In the genomic region with DNA sequence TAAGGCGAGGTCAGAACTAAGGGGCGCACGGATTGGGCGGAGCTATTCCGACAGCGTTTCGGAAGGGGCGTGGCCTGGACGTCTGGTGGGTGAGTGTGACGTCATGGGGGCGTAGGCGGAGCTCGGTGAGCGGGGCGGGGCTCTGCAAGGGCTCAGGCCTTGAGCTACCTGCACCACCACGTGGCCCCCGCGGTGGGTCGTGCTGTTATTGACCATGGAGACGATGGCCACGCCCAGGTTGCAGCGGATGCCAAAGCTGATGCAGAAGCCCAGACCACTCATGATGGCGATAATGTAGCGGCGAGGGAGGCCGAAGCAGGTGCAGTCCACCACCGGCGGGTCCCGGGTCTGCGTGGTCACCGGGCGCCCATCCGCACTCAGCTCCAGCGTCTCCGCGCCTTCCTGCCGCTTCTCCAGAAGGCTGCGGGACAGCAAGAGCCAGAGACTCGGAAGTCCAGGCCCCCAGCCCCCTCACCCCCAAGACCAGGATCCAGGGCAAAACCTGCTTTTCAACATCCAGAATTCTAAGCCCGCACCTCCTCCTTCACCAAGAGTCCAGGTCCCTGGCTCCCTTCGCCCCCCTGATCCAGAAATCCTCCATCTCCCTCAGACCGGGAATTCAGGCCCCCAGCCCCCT, we compare ENCODE assay signal across 9 cellular contexts. TPM values are rescaled to one million over a fixed set of nuclear protein-coding genes. Genes with fewer than 3 reads are reported as not detected.
DNase-seq lines count a peak whose midpoint lies in the region; ATAC-seq, FAIRE-seq and TF ChIP-seq lines count a peak whose summit lies in the region.
"Had no signal": no experiment of that assay in that cellular context is flagged by ENCODE, and none has a peak within 500 bp of the region (broad histone marks: within the 10 kb centered on the region; RNA-seq: fewer than 3 reads in every experiment).

No MANE protein-coding gene starts in this region.

- no peaks in the 10 kb centered on the region for H3K9me3 Mint-ChIP-seq in type B pancreatic cell

- H3K4me1 Mint-ChIP-seq in type B pancreatic cell (ENCODE audit: unreplicated experiment), result peaks cover 6% of the 10 kb centered on the region

- no peaks in the 10 kb centered on the region for H3K36me3 Mint-ChIP-seq in type B pancreatic cell

- WGBS in H1 (ENCODE audit: extremely low coverage in 1 of 2, insufficient coverage in 1 of 2, insufficient read length in 1 of 2, insufficient replicate concordance in 2 of 2, low coverage in 1 of 2, low lambda C conversion rate in 2 of 2, missing lambda C conversion rate in 1 of 2), 2 experiments, result 14% methylated on average over 39 of the region's 42 CpGs; no CpG with 5 or more reads in 1 of the 2 experiments

- TF ChIP-seq CTCF in H1 (IDR thresholded peaks at IDR 0.05; ENCODE audit: control extremely low read depth in 1 of 3, insufficient read depth in 1 of 3, low read depth in 1 of 3, low read length in 3 of 3) (no peak), type B pancreatic cell (conservative IDR thresholded peaks at IDR 0.05) (no peak)

- H3K18ac ChIP-seq in H1 (ENCODE audit: extremely low read depth, low read length), result no peak overlapping the region

- no peaks in the 10 kb centered on the region for H3K79me2 ChIP-seq in H1 (ENCODE audit: control insufficient read depth in 1 of 2, insufficient read depth in 2 of 2, low read length in 2 of 2)

- no peak overlapping the region for H2AK5ac ChIP-seq in H1 (ENCODE audit: low read depth, low read length)

- H3K27me3 Mint-ChIP-seq in type B pancreatic cell, result peaks cover 93% of the 10 kb centered on the region

- in situ Hi-C loops in HAP-1 (cut with MboI; ENCODE audit: low sequenced_read_pairs), result no loop called here

- no peak overlapping the region for H2BK120ac ChIP-seq in H1 (replicated peaks; ENCODE audit: low read depth, low read length)

- no peak overlapping the region for H3K27ac ChIP-seq in H1 (ENCODE audit: low read depth, low read length)

- no peaks in the 10 kb centered on the region for H4K20me1 ChIP-seq in H1 (replicated peaks in 1 of 2; ENCODE audit: control insufficient read depth in 1 of 2, insufficient read depth in 2 of 2, low read length in 2 of 2)

- no peak overlapping the region for H3K9ac ChIP-seq in H1 (replicated peaks in 1 of 4; ENCODE audit: extremely low read depth in 1 of 4, low read depth in 3 of 4, low read length in 3 of 4)

- peaks cover 31% of the 10 kb centered on the region for H3K27me3 ChIP-seq in HAP-1 (ENCODE audit: low read depth)
- peaks cover 30 to 72% (median 62%) of the 10 kb centered on the region in 4 experiments for H3K27me3 ChIP-seq in H1 (replicated peaks in 1 of 4; ENCODE audit: control insufficient read depth in 3 of 4, extremely low read depth in 1 of 4, insufficient read depth in 3 of 4, low read length in 3 of 4)

- H2BK12ac ChIP-seq in H1 (ENCODE audit: low read depth, low read length), result 0 out of 2 replicates have a peak overlapping the region, but pooled peaks have one; percentile 6

- H2AFZ ChIP-seq in H1 (ENCODE audit: low read length), result peak overlapping the region; percentile 84; the same call in 1 of the 2 replicates

- CTCF ChIA-PET in H1 (lab: Charles Lee; ENCODE audit: partially characterized antibody), result interaction anchor here (0.8 to 4.7 kb wide), 16 partner anchors 9 to 103 kb away, joined by 3 to 38 read pairs (median 4); partner anchors contain the start of genes DKKL1, GFY and PTH2

- H3K36me3 ChIP-seq in HAP-1 (replicated peaks) (no peaks in the 10 kb centered on the region), H1 (ENCODE audit: control insufficient read depth in 2 of 4, insufficient read depth in 4 of 4, low read length in 3 of 4) (no peaks in the 10 kb centered on the region)

- H3K4me1 ChIP-seq in HAP-1 (peaks cover 5% of the 10 kb centered on the region), H1 (replicated peaks in 1 of 4; ENCODE audit: control insufficient read depth in 3 of 4, insufficient read depth in 4 of 4, low read length in 3 of 4) (peaks cover 0 to 16% (median 12%) of the 10 kb centered on the region in 4 experiments; a peak in 5 of 7 replicates)

- no peak overlapping the region for H3K14ac ChIP-seq in H1 (ENCODE audit: insufficient read length)

- TF ChIP-seq EP300 in H1 (IDR thresholded peaks at IDR 0.05; ENCODE audit: borderline replicate concordance in 1 of 2, low read depth in 2 of 2, low read length in 2 of 2), result no peak

- peak overlapping the region; percentile 52 to 80 for H3K4me2 ChIP-seq in H1 (ENCODE audit: insufficient read depth in 1 of 2, low read depth in 2 of 2, low read length in 2 of 2)

- no peak overlapping the region for H3K4ac ChIP-seq in H1 (replicated peaks; ENCODE audit: insufficient read length, low read depth, low read length)

- H3K56ac ChIP-seq in H1 (replicated peaks; ENCODE audit: insufficient read length, low read depth, low read length), result no peak overlapping the region

- POLR2A ChIA-PET in H1 (lab: Charles Lee; ENCODE audit: partially characterized antibody), result interaction anchor here (0.6 to 2.3 kb wide), 13 partner anchors 9 to 493 kb away, joined by 3 to 17 read pairs (median 4); partner anchors contain the start of genes ALDH16A1 and GFY

- H3K4me3 Mint-ChIP-seq in type B pancreatic cell, result no peak overlapping the region

- H4K5ac ChIP-seq in H1 (ENCODE audit: insufficient read length, low read depth, low read length), result no peak overlapping the region

- peak; percentile 75 for FAIRE-seq in H1 (lab: Jason Lieb, UNC)

- H4K91ac ChIP-seq in H1 (replicated peaks; ENCODE audit: insufficient read length, low read length), result no peak overlapping the region

- peak; percentile 39 to 83 for DNase-seq in HAP-1 (ENCODE audit: low spot score in 2 of 2)
- DNase-seq in activated CD4-positive, alpha-beta T cell treated with anti-CD3 and anti-CD28 coated beads for 4 hours, result peak; percentile 49 to 58
- DNase-seq in H1 (ENCODE audit: low read depth in 1 of 2, low spot score in 2 of 2), result peak; percentile 89 to 100
- DNase-seq in stimulated activated CD4-positive, alpha-beta T cell treated with anti-CD3 and anti-CD28 coated beads, TNF-alpha, amount 100 ng/mL, for 24 hours (ENCODE audit: low read depth in 3 of 3), result peak in 2 of 3 experiments; percentile 38 to 67
- no peak for DNase-seq in type B pancreatic cell (ENCODE audit: extremely low spot score, unreplicated experiment)
- no peak for DNase-seq in retina
- no peak for DNase-seq in HCEC 1CT

- no peak overlapping the region for H3K23ac ChIP-seq in H1 (ENCODE audit: insufficient read length)

- H3K79me1 ChIP-seq in H1 (ENCODE audit: low read depth, low read length), result no peaks in the 10 kb centered on the region

- no peak for TF ChIP-seq RAD21 in H1 (IDR thresholded peaks at IDR 0.05 in 1 of 2, conservative IDR thresholded peaks at IDR 0.05 in 1 of 2; ENCODE audit: low read depth in 2 of 2, low read length in 2 of 2)

- H3K4me3 ChIP-seq in HAP-1 (no peak overlapping the region), H1 (ENCODE audit: extremely low read depth in 1 of 4, insufficient read depth in 2 of 4, low read depth in 3 of 4, low read length in 4 of 4) (peak overlapping the region; percentile 26 to 55 (median 35); a peak in 7 of 8 replicates)

- TF ChIP-seq POLR2A in H1 (IDR thresholded peaks at IDR 0.05; ENCODE audit: control extremely low read depth in 1 of 2, low read depth in 2 of 2, low read length in 2 of 2), result no peak; a peak in 1 of 3 replicates

- H3K23me2 ChIP-seq in H1 (ENCODE audit: low read depth, low read length), result peaks cover 15% of the 10 kb centered on the region; the same call in 1 of the 2 replicates

- H3K9me3 ChIP-seq in HAP-1 (no peaks in the 10 kb centered on the region), H1 (ENCODE audit: insufficient read depth in 2 of 2, low read depth in 1 of 2, low read length in 1 of 2) (peaks cover 0 to 2% of the 10 kb centered on the region in 2 experiments; a peak in 1 of 4 replicates)

- H2BK20ac ChIP-seq in H1 (ENCODE audit: low read length), result no peak overlapping the region

- no peak for ATAC-seq in GM21786 (IDR thresholded peaks at IDR 0.05; ENCODE audit: unreplicated experiment)

- no peak overlapping the region for H3K27ac Mint-ChIP-seq in type B pancreatic cell

- H2BK5ac ChIP-seq in H1 (ENCODE audit: low read depth, low read length), result no peak overlapping the region

- no peak overlapping the region for H4K8ac ChIP-seq in H1 (ENCODE audit: extremely low read depth, insufficient read depth, low read length)

- H2BK15ac ChIP-seq in H1 (ENCODE audit: low read length), result peak overlapping the region; percentile 90; the same call in 1 of the 2 replicates

RNA-seq across cellular contexts. Expression of gene SLC17A7, which starts 4.8 kb away (rescaled TPM):
- total RNA-seq in H1 (2021; fragmentation: NEBNext Ultra II Directional; extraction: Animal tissue kit (Norgen Biotek cat#: 25700)), result 2.3 and 3.0 TPM in 2 replicates
- 2.7 and 4.7 TPM in 2 replicates for polyA plus RNA-seq in H1 (2011; rRNA removed)
- 2.8 TPM for polyA plus RNA-seq in H1 (2011; cell fraction: cytosol; rRNA removed)
- polyA plus RNA-seq in H1 (2011; cell fraction: nucleus; rRNA removed), result 4.6 TPM
- polyA plus RNA-seq in H1 (2012, experiment 1 of 2), result 1.8 to 2.6 TPM (median 2.5 TPM) in 4 replicates
- polyA plus RNA-seq in H1 (2012, experiment 2 of 2), result 1.9 TPM
- 3.2 TPM for polyA plus RNA-seq in H1 (2013, experiment 1 of 2)
- polyA plus RNA-seq in H1 (2013, experiment 2 of 2), result 3.5 TPM
- polyA minus RNA-seq in H1 (2011; rRNA and poly(A)+ RNA removed), result 1.1 and 1.7 TPM in 2 replicates
- polyA minus RNA-seq in H1 (2011; cell fraction: cytosol; rRNA and poly(A)+ RNA removed), result 2.6 TPM
- 3.5 TPM for polyA minus RNA-seq in H1 (2011; cell fraction: nucleus; rRNA and poly(A)+ RNA removed)
- total RNA-seq in type B pancreatic cell (ENCODE audit: low replicate concordance), result 0.19 TPM in 1 of 2 replicates, not detected in the other
- total RNA-seq: glomerular endothelial cell had no signal

RNA-seq across cellular contexts. Expression of gene GFY, which starts 11.3 kb away (rescaled TPM):
- 0.93 and 1.1 TPM in 2 replicates for total RNA-seq in H1 (2021; fragmentation: NEBNext Ultra II Directional; extraction: Animal tissue kit (Norgen Biotek cat#: 25700))
- polyA plus RNA-seq in H1 (2011; rRNA removed), result 0.68 and 1.2 TPM in 2 replicates
- 0.47 TPM for polyA plus RNA-seq in H1 (2011; cell fraction: cytosol; rRNA removed)
- polyA plus RNA-seq in H1 (2011; cell fraction: nucleus; rRNA removed), result 1.5 TPM
- polyA plus RNA-seq in H1 (2012, experiment 1 of 2), result 1.2 to 2.3 TPM (median 1.7 TPM) in 4 replicates
- 1.1 TPM for polyA plus RNA-seq in H1 (2012, experiment 2 of 2)
- 3.5 TPM for polyA plus RNA-seq in H1 (2013, experiment 1 of 2)
- polyA plus RNA-seq in H1 (2013, experiment 2 of 2), result 2.8 TPM
- polyA minus RNA-seq in H1 (2011; rRNA and poly(A)+ RNA removed), result 0.19 TPM in 1 of 2 replicates, not detected in the other
- polyA minus RNA-seq in H1 (2011; cell fraction: cytosol; rRNA and poly(A)+ RNA removed), result not detected
- 0.70 TPM for polyA minus RNA-seq in H1 (2011; cell fraction: nucleus; rRNA and poly(A)+ RNA removed)
- not detected in 2 replicates for total RNA-seq in type B pancreatic cell (ENCODE audit: low replicate concordance)
- total RNA-seq: glomerular endothelial cell had no signal

RNA-seq across cellular contexts. Expression of gene PTH2, which starts 13.3 kb away (rescaled TPM):
- 0.82 TPM in 1 of 2 replicates, not detected in the other for total RNA-seq in H1 (2021; fragmentation: NEBNext Ultra II Directional; extraction: Animal tissue kit (Norgen Biotek cat#: 25700))
- 0.50 TPM in 1 of 2 replicates, not detected in the other for polyA plus RNA-seq in H1 (2011; rRNA removed)
- 0.41 TPM for polyA plus RNA-seq in H1 (2011; cell fraction: cytosol; rRNA removed)
- polyA plus RNA-seq in H1 (2011; cell fraction: nucleus; rRNA removed), result 0.40 TPM
- 0.63 to 0.70 TPM in 2 of 4 replicates, not detected in the others for polyA plus RNA-seq in H1 (2012, experiment 1 of 2)
- polyA plus RNA-seq in H1 (2012, experiment 2 of 2), result not detected
- polyA plus RNA-seq in H1 (2013, experiment 1 of 2), result 0.81 TPM
- 0.83 TPM for polyA plus RNA-seq in H1 (2013, experiment 2 of 2)
- polyA minus RNA-seq in H1 (2011; rRNA and poly(A)+ RNA removed), result not detected in 2 replicates
- polyA minus RNA-seq in H1 (2011; cell fraction: cytosol; rRNA and poly(A)+ RNA removed), result not detected
- polyA minus RNA-seq in H1 (2011; cell fraction: nucleus; rRNA and poly(A)+ RNA removed), result not detected
- total RNA-seq in type B pancreatic cell (ENCODE audit: low replicate concordance), result not detected in 2 replicates
- total RNA-seq: glomerular endothelial cell had no signal

RNA-seq across cellular contexts. Expression of gene PIH1D1, which starts 15.1 kb away (rescaled TPM):
- total RNA-seq in H1 (2021; fragmentation: NEBNext Ultra II Directional; extraction: Animal tissue kit (Norgen Biotek cat#: 25700)), result 146 and 155 TPM in 2 replicates
- polyA plus RNA-seq in H1 (2011; rRNA removed), result 195 and 220 TPM in 2 replicates
- polyA plus RNA-seq in H1 (2011; cell fraction: cytosol; rRNA removed), result 231 TPM
- 195 TPM for polyA plus RNA-seq in H1 (2011; cell fraction: nucleus; rRNA removed)
- 192 to 228 TPM (median 222 TPM) in 4 replicates for polyA plus RNA-seq in H1 (2012, experiment 1 of 2)
- polyA plus RNA-seq in H1 (2012, experiment 2 of 2), result 206 TPM
- 148 TPM for polyA plus RNA-seq in H1 (2013, experiment 1 of 2)
- polyA plus RNA-seq in H1 (2013, experiment 2 of 2), result 146 TPM
- 107 and 108 TPM in 2 replicates for polyA minus RNA-seq in H1 (2011; rRNA and poly(A)+ RNA removed)
- 65.8 TPM for polyA minus RNA-seq in H1 (2011; cell fraction: cytosol; rRNA and poly(A)+ RNA removed)
- 63.0 TPM for polyA minus RNA-seq in H1 (2011; cell fraction: nucleus; rRNA and poly(A)+ RNA removed)
- 83.1 and 93.3 TPM in 2 replicates for total RNA-seq in type B pancreatic cell (ENCODE audit: low replicate concordance)

RNA-seq across cellular contexts. Expression of gene ALDH16A1, which starts 16.5 kb away (rescaled TPM):
- 32.7 and 34.3 TPM in 2 replicates for total RNA-seq in H1 (2021; fragmentation: NEBNext Ultra II Directional; extraction: Animal tissue kit (Norgen Biotek cat#: 25700))
- polyA plus RNA-seq in H1 (2011; rRNA removed), result 30.5 and 54.8 TPM in 2 replicates
- polyA plus RNA-seq in H1 (2011; cell fraction: cytosol; rRNA removed), result 32.1 TPM
- polyA plus RNA-seq in H1 (2011; cell fraction: nucleus; rRNA removed), result 81.6 TPM
- 26.2 to 40.1 TPM (median 35.4 TPM) in 4 replicates for polyA plus RNA-seq in H1 (2012, experiment 1 of 2)
- 25.7 TPM for polyA plus RNA-seq in H1 (2012, experiment 2 of 2)
- 19.9 TPM for polyA plus RNA-seq in H1 (2013, experiment 1 of 2)
- polyA plus RNA-seq in H1 (2013, experiment 2 of 2), result 18.5 TPM
- 13.9 and 18.1 TPM in 2 replicates for polyA minus RNA-seq in H1 (2011; rRNA and poly(A)+ RNA removed)
- 25.7 TPM for polyA minus RNA-seq in H1 (2011; cell fraction: cytosol; rRNA and poly(A)+ RNA removed)
- 21.3 TPM for polyA minus RNA-seq in H1 (2011; cell fraction: nucleus; rRNA and poly(A)+ RNA removed)
- 22.7 and 33.7 TPM in 2 replicates for total RNA-seq in type B pancreatic cell (ENCODE audit: low replicate concordance)

Comparison
In these comparisons a context has a peak if more than half of its experiments do, and no peak if none do; other contexts are left out.
1. DNase-seq: peak in HAP-1 (2 of 2), activated CD4-positive, alpha-beta T cell treated with anti-CD3 and anti-CD28 coated beads for 4 hours (2 of 2), H1 (2 of 2) and stimulated activated CD4-positive, alpha-beta T cell treated with anti-CD3 and anti-CD28 coated beads, TNF-alpha, amount 100 ng/mL, for 24 hours (2 of 3); none in type B pancreatic cell (single experiment), retina (single experiment) and HCEC 1CT (single experiment).